Comparison of ENCODE assay signal across 13 cellular contexts in genomic region chr5:178308541-178309092, GRCh38.
"Had no signal": no experiment of that assay in that cellular context is flagged by ENCODE, and none has a peak within 500 bp of the region (broad histone marks: within the 10 kb centered on the region; RNA-seq: fewer than 3 reads in every experiment).

No MANE protein-coding gene starts in this region.

- DNase-seq: activated CD4-positive, alpha-beta T cell treated with anti-CD3 and anti-CD28 coated beads for 1 hour; activated CD4-positive, alpha-beta T cell treated with anti-CD3 and anti-CD28 coated beads, Interleukin-2, amount 50 U/mL, for 48 hours; activated CD8-positive, alpha-beta memory T cell treated with anti-CD3 and anti-CD28 coated beads, Interleukin-2, amount 10 ng/mL, durations not matched to agents 7 days and 5 days; activated effector memory CD4-positive, alpha-beta T cell treated with Interleukin-2 at 50 U/mL for 16 hours; activated naive CD8-positive, alpha-beta T cell treated with anti-CD3 and anti-CD28 coated beads for 36 hours; activated T-cell treated with anti-CD3 and anti-CD28 coated beads, Interleukin-2, amount 50 U/mL, for 24 hours; foreskin melanocyte; heart left ventricle; SJCRH30; stimulated activated CD4-positive, alpha-beta T cell treated with anti-CD3 and anti-CD28 coated beads, Interleukin-15, amount 100 ng/mL, for 24 hours; SW 1271; transverse colon had no signal

- H3K27me3 ChIP-seq: heart left ventricle, SJCRH30, transverse colon had no signal

- H3K4me3 Mint-ChIP-seq: activated CD8-positive, alpha-beta memory T cell treated with anti-CD3 and anti-CD28 coated beads, Interleukin-2, amount 10 ng/mL, durations not matched to agents 7 days and 5 days; activated naive CD8-positive, alpha-beta T cell treated with anti-CD3 and anti-CD28 coated beads for 36 hours; activated T-cell treated with anti-CD3 and anti-CD28 coated beads, Interleukin-2, amount 50 U/mL, for 24 hours had no signal

- H3K27me3 Mint-ChIP-seq: activated CD8-positive, alpha-beta memory T cell treated with anti-CD3 and anti-CD28 coated beads, Interleukin-2, amount 10 ng/mL, durations not matched to agents 7 days and 5 days; activated naive CD8-positive, alpha-beta T cell treated with anti-CD3 and anti-CD28 coated beads for 36 hours had no signal

- H3K9me3 ChIP-seq: heart left ventricle, SJCRH30, transverse colon had no signal

- H3K4me3 ChIP-seq: heart left ventricle, SJCRH30, transverse colon had no signal

- H3K4me1 Mint-ChIP-seq: activated CD8-positive, alpha-beta memory T cell treated with anti-CD3 and anti-CD28 coated beads, Interleukin-2, amount 10 ng/mL, durations not matched to agents 7 days and 5 days; activated naive CD8-positive, alpha-beta T cell treated with anti-CD3 and anti-CD28 coated beads for 36 hours had no signal

- H3K27ac ChIP-seq: heart left ventricle, SJCRH30, transverse colon had no signal

- H3K4me1 ChIP-seq: heart left ventricle, SJCRH30, transverse colon had no signal

- H3K9me3 Mint-ChIP-seq: activated naive CD8-positive, alpha-beta T cell treated with anti-CD3 and anti-CD28 coated beads for 36 hours; activated T-cell treated with anti-CD3 and anti-CD28 coated beads, Interleukin-2, amount 50 U/mL, for 24 hours had no signal

- H3K36me3 Mint-ChIP-seq: activated CD8-positive, alpha-beta memory T cell treated with anti-CD3 and anti-CD28 coated beads, Interleukin-2, amount 10 ng/mL, durations not matched to agents 7 days and 5 days; activated naive CD8-positive, alpha-beta T cell treated with anti-CD3 and anti-CD28 coated beads for 36 hours had no signal

- H3K27ac Mint-ChIP-seq: activated CD8-positive, alpha-beta memory T cell treated with anti-CD3 and anti-CD28 coated beads, Interleukin-2, amount 10 ng/mL, durations not matched to agents 7 days and 5 days; activated naive CD8-positive, alpha-beta T cell treated with anti-CD3 and anti-CD28 coated beads for 36 hours; activated T-cell treated with anti-CD3 and anti-CD28 coated beads, Interleukin-2, amount 50 U/mL, for 24 hours; progenitor cell of endocrine pancreas had no signal

- H3K36me3 ChIP-seq: heart left ventricle, SJCRH30, transverse colon had no signal

- ATAC-seq: activated CD8-positive, alpha-beta memory T cell treated with anti-CD3 and anti-CD28 coated beads, Interleukin-2, amount 10 ng/mL, durations not matched to agents 7 days and 5 days had no signal
